Comparison of ENCODE assay signal across 1 cellular context in the genomic region with DNA sequence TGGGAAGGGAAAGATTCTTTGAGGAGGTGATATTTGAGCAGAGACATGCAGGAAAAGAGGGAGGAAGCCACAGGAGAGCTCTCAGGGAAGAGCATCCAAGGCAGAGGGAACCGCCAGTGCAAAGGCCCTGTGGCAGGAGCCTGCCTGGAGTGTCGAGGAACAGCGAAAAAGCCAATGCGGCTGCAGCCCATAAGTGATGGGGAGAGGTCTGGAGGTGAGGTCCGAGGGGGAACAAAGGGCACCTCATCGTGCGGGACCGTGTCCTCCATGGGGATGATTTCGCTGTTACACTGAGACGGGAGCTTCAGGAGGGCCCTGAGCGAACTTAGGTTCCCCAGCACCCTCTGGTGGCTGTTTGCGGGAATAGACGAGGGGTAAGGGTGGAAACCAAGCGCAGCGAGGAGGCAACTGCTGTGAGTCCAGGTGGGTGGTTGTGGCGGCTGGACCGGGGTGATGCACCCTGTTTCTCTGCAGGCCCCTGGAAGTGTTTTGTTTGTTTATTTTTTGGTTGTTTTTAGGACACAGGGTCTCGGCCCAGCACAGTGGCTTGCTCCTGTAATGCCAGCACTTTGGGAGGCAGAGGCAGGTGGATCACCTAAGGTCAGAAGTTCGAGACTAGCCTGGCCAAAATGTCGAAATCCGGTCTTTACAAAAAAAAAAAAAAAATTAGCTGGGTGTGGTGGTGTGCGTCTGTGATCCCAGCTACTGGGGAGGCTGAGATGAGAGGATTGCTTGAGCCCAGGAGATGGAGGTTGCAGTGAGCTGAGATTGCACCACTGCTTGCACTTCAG.
TF ChIP-seq lines count a peak whose summit lies in the region.

No MANE protein-coding gene starts in this region.

TF ChIP-seq in HepG2, 621 proteins besides CTCF, POLR2A, EP300 and RAD21 (continued from another document and continues in another):
- TF ChIP-seq RFXAP (CRISPR knock-in tag; IDR thresholded peaks at IDR 0.05; ENCODE audit: borderline replicate concordance) (no peak), IRF2 (CRISPR knock-in tag; IDR thresholded peaks at IDR 0.05) (0 out of 2 replicates have a peak, but pooled peaks have one; percentile 19), HOXA3 (CRISPR knock-in tag; IDR thresholded peaks at IDR 0.05) (peak; percentile 24; the same call in 1 of the 2 replicates), CBX2 (IDR thresholded peaks at IDR 0.05; ENCODE audit: low read depth, low read length) (no peak), CBX2 (CRISPR knock-in tag; IDR thresholded peaks at IDR 0.05; ENCODE audit: low read depth) (no peak), HDAC1 (CRISPR knock-in tag; IDR thresholded peaks at IDR 0.05) (peak; percentile 46), ZNF724P (CRISPR knock-in tag; IDR thresholded peaks at IDR 0.05; ENCODE audit: borderline replicate concordance) (no peak), CEBPB (IDR thresholded peaks at IDR 0.05; ENCODE audit: borderline replicate concordance, low read depth, low read length) (no peak), CCDC6 (CRISPR knock-in tag; IDR thresholded peaks at IDR 0.05) (no peak), ZNF562 (CRISPR knock-in tag; IDR thresholded peaks at IDR 0.05; ENCODE audit: borderline replicate concordance) (no peak), SIN3A (IDR thresholded peaks at IDR 0.05; ENCODE audit: borderline replicate concordance, low read depth, low read length) (no peak), ZNF234 (CRISPR knock-in tag; conservative IDR thresholded peaks at IDR 0.05) (no peak), RORA (CRISPR knock-in tag; IDR thresholded peaks at IDR 0.05) (no peak), SMC3 (IDR thresholded peaks at IDR 0.05; ENCODE audit: low read length) (peak; percentile 74), ERF (CRISPR knock-in tag; IDR thresholded peaks at IDR 0.05) (no peak), SAFB2 (CRISPR knock-in tag; IDR thresholded peaks at IDR 0.05; ENCODE audit: borderline replicate concordance, low read depth) (no peak), HDAC2 (CRISPR knock-in tag; IDR thresholded peaks at IDR 0.05) (peak; percentile 66), BORCS8-MEF2B (CRISPR knock-in tag; IDR thresholded peaks at IDR 0.05) (0 out of 2 replicates have a peak, but pooled peaks have one; percentile 23), ZNF546 (CRISPR knock-in tag; conservative IDR thresholded peaks at IDR 0.05) (no peak), ZNF3 (CRISPR knock-in tag; IDR thresholded peaks at IDR 0.05) (no peak), CBFB (CRISPR knock-in tag; IDR thresholded peaks at IDR 0.05) (peak; percentile 35; the same call in 1 of the 2 replicates), ZMYM3 (CRISPR knock-in tag; IDR thresholded peaks at IDR 0.05) (peak; percentile 96), HNRNPLL (IDR thresholded peaks at IDR 0.05; ENCODE audit: low read depth, low read length, poor library complexity, severe bottlenecking) (peak; percentile 20), ZFX (CRISPR knock-in tag; IDR thresholded peaks at IDR 0.05; ENCODE audit: low read depth) (no peak), RFX3 (CRISPR knock-in tag; IDR thresholded peaks at IDR 0.05) (no peak), NFKB2 (CRISPR knock-in tag; IDR thresholded peaks at IDR 0.05; ENCODE audit: borderline replicate concordance) (no peak), STAG1 (CRISPR knock-in tag; IDR thresholded peaks at IDR 0.05) (peak; percentile 89), MEIS2 (CRISPR knock-in tag; IDR thresholded peaks at IDR 0.05) (0 out of 2 replicates have a peak, but pooled peaks have one; percentile 12), ZNF17 (CRISPR knock-in tag; IDR thresholded peaks at IDR 0.05) (no peak), HNF4A (CRISPR knock-in tag; IDR thresholded peaks at IDR 0.05) (0 out of 2 replicates have a peak, but pooled peaks have one; percentile 10), BCL6 (CRISPR knock-in tag; IDR thresholded peaks at IDR 0.05) (no peak), ZNF251 (CRISPR knock-in tag; IDR thresholded peaks at IDR 0.05) (no peak), SP4 (CRISPR knock-in tag; IDR thresholded peaks at IDR 0.05) (no peak), ZNF598 (CRISPR knock-in tag; IDR thresholded peaks at IDR 0.05; ENCODE audit: borderline replicate concordance) (no peak), ZNF768 (CRISPR knock-in tag; IDR thresholded peaks at IDR 0.05) (peak; percentile 41; the same call in 1 of the 2 replicates)
- TF ChIP-seq, protein P1, sequence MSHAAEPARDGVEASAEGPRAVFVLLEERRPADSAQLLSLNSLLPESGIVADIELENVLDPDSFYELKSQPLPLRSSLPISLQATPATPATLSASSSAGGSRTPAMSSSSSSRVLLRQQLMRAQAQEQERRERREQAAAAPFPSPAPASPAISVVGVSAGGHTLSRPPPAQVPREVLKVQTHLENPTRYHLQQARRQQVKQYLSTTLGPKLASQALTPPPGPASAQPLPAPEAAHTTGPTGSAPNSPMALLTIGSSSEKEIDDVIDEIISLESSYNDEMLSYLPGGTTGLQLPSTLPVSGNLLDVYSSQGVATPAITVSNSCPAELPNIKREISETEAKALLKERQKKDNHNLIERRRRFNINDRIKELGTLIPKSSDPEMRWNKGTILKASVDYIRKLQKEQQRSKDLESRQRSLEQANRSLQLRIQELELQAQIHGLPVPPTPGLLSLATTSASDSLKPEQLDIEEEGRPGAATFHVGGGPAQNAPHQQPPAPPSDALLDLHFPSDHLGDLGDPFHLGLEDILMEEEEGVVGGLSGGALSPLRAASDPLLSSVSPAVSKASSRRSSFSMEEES (CRISPR knock-in tag; IDR thresholded peaks at IDR 0.05) = no peak
- TF ChIP-seq, protein P2, sequence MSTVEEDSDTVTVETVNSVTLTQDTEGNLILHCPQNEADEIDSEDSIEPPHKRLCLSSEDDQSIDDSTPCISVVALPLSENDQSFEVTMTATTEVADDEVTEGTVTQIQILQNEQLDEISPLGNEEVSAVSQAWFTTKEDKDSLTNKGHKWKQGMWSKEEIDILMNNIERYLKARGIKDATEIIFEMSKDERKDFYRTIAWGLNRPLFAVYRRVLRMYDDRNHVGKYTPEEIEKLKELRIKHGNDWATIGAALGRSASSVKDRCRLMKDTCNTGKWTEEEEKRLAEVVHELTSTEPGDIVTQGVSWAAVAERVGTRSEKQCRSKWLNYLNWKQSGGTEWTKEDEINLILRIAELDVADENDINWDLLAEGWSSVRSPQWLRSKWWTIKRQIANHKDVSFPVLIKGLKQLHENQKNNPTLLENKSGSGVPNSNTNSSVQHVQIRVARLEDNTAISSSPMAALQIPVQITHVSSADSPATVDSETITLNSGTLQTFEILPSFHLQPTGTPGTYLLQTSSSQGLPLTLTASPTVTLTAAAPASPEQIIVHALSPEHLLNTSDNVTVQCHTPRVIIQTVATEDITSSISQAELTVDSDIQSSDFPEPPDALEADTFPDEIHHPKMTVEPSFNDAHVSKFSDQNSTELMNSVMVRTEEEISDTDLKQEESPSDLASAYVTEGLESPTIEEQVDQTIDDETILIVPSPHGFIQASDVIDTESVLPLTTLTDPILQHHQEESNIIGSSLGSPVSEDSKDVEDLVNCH (CRISPR knock-in tag; IDR thresholded peaks at IDR 0.05) = no peak
- TF ChIP-seq, protein P3, sequence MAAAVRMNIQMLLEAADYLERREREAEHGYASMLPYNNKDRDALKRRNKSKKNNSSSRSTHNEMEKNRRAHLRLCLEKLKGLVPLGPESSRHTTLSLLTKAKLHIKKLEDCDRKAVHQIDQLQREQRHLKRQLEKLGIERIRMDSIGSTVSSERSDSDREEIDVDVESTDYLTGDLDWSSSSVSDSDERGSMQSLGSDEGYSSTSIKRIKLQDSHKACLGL (CRISPR knock-in tag; IDR thresholded peaks at IDR 0.05) = no peak
- TF ChIP-seq, protein P4, sequence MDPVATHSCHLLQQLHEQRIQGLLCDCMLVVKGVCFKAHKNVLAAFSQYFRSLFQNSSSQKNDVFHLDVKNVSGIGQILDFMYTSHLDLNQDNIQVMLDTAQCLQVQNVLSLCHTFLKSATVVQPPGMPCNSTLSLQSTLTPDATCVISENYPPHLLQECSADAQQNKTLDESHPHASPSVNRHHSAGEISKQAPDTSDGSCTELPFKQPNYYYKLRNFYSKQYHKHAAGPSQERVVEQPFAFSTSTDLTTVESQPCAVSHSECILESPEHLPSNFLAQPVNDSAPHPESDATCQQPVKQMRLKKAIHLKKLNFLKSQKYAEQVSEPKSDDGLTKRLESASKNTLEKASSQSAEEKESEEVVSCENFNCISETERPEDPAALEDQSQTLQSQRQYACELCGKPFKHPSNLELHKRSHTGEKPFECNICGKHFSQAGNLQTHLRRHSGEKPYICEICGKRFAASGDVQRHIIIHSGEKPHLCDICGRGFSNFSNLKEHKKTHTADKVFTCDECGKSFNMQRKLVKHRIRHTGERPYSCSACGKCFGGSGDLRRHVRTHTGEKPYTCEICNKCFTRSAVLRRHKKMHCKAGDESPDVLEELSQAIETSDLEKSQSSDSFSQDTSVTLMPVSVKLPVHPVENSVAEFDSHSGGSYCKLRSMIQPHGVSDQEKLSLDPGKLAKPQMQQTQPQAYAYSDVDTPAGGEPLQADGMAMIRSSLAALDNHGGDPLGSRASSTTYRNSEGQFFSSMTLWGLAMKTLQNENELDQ (CRISPR knock-in tag; IDR thresholded peaks at IDR 0.05; ENCODE audit: borderline replicate concordance) = no peak
- TF ChIP-seq, protein P5, sequence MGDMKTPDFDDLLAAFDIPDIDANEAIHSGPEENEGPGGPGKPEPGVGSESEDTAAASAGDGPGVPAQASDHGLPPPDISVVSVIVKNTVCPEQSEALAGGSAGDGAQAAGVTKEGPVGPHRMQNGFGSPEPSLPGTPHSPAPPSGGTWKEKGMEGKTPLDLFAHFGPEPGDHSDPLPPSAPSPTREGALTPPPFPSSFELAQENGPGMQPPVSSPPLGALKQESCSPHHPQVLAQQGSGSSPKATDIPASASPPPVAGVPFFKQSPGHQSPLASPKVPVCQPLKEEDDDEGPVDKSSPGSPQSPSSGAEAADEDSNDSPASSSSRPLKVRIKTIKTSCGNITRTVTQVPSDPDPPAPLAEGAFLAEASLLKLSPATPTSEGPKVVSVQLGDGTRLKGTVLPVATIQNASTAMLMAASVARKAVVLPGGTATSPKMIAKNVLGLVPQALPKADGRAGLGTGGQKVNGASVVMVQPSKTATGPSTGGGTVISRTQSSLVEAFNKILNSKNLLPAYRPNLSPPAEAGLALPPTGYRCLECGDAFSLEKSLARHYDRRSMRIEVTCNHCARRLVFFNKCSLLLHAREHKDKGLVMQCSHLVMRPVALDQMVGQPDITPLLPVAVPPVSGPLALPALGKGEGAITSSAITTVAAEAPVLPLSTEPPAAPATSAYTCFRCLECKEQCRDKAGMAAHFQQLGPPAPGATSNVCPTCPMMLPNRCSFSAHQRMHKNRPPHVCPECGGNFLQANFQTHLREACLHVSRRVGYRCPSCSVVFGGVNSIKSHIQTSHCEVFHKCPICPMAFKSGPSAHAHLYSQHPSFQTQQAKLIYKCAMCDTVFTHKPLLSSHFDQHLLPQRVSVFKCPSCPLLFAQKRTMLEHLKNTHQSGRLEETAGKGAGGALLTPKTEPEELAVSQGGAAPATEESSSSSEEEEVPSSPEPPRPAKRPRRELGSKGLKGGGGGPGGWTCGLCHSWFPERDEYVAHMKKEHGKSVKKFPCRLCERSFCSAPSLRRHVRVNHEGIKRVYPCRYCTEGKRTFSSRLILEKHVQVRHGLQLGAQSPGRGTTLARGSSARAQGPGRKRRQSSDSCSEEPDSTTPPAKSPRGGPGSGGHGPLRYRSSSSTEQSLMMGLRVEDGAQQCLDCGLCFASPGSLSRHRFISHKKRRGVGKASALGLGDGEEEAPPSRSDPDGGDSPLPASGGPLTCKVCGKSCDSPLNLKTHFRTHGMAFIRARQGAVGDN (CRISPR knock-in tag; IDR thresholded peaks at IDR 0.05) = peak; percentile 35; the same call in 1 of the 2 replicates
- TF ChIP-seq, protein P6, sequence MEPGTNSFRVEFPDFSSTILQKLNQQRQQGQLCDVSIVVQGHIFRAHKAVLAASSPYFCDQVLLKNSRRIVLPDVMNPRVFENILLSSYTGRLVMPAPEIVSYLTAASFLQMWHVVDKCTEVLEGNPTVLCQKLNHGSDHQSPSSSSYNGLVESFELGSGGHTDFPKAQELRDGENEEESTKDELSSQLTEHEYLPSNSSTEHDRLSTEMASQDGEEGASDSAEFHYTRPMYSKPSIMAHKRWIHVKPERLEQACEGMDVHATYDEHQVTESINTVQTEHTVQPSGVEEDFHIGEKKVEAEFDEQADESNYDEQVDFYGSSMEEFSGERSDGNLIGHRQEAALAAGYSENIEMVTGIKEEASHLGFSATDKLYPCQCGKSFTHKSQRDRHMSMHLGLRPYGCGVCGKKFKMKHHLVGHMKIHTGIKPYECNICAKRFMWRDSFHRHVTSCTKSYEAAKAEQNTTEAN (CRISPR knock-in tag; conservative IDR thresholded peaks at IDR 0.05) = no peak
- TF ChIP-seq, protein P7, sequence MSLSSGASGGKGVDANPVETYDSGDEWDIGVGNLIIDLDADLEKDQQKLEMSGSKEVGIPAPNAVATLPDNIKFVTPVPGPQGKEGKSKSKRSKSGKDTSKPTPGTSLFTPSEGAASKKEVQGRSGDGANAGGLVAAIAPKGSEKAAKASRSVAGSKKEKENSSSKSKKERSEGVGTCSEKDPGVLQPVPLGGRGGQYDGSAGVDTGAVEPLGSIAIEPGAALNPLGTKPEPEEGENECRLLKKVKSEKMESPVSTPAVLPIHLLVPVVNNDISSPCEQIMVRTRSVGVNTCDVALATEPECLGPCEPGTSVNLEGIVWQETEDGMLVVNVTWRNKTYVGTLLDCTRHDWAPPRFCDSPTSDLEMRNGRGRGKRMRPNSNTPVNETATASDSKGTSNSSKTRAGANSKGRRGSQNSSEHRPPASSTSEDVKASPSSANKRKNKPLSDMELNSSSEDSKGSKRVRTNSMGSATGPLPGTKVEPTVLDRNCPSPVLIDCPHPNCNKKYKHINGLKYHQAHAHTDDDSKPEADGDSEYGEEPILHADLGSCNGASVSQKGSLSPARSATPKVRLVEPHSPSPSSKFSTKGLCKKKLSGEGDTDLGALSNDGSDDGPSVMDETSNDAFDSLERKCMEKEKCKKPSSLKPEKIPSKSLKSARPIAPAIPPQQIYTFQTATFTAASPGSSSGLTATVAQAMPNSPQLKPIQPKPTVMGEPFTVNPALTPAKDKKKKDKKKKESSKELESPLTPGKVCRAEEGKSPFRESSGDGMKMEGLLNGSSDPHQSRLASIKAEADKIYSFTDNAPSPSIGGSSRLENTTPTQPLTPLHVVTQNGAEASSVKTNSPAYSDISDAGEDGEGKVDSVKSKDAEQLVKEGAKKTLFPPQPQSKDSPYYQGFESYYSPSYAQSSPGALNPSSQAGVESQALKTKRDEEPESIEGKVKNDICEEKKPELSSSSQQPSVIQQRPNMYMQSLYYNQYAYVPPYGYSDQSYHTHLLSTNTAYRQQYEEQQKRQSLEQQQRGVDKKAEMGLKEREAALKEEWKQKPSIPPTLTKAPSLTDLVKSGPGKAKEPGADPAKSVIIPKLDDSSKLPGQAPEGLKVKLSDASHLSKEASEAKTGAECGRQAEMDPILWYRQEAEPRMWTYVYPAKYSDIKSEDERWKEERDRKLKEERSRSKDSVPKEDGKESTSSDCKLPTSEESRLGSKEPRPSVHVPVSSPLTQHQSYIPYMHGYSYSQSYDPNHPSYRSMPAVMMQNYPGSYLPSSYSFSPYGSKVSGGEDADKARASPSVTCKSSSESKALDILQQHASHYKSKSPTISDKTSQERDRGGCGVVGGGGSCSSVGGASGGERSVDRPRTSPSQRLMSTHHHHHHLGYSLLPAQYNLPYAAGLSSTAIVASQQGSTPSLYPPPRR (CRISPR knock-in tag; IDR thresholded peaks at IDR 0.05; ENCODE audit: borderline replicate concordance) = no peak
